8 cellular contexts compared by ENCODE assay signal in the genomic region with DNA sequence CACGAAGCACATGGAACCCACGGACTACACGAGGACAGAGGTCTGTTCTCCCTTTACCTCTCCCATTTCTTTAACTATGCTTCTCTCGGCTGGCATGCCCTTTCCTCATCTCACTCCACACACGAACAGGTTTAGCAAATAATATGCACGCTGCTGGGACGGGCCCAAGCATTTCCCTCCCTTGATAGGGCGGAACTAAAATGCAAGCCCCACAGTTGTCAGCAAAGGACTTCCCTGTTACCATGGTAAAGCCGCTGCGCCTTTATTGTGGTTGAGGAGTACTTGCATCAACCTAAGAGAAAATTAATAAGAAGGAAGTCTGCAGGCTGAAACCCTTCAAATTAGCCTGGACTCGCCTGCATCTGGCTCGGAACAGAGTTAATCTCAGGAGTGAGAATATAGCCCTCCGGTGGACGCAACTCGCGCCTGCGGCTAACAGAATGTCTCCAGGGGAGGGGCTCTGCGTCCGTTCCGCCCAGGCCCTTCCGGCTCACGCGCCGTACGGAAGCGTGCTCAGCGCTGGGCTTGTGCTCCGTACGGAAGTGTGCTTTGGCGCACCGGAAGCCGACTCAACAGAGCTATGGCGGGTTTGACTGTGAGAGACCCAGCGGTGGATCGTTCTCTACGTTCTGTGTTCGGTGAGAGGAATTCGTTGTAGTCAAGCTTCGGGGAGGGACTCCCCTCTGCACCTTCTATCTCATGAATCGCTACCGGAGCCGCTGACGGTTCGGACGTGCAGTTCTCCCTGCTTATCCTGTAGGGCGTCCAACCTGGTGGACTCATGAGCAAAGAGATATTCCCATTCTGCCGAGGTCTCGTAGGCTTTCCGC. TPM values are rescaled to one million over a fixed set of nuclear protein-coding genes. Genes with fewer than 3 reads are reported as not detected.
DNase-seq lines count a peak whose midpoint lies in the region; ATAC-seq and TF ChIP-seq lines count a peak whose summit lies in the region.

A gene with protein sequence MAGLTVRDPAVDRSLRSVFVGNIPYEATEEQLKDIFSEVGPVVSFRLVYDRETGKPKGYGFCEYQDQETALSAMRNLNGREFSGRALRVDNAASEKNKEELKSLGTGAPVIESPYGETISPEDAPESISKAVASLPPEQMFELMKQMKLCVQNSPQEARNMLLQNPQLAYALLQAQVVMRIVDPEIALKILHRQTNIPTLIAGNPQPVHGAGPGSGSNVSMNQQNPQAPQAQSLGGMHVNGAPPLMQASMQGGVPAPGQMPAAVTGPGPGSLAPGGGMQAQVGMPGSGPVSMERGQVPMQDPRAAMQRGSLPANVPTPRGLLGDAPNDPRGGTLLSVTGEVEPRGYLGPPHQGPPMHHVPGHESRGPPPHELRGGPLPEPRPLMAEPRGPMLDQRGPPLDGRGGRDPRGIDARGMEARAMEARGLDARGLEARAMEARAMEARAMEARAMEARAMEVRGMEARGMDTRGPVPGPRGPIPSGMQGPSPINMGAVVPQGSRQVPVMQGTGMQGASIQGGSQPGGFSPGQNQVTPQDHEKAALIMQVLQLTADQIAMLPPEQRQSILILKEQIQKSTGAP (plus strand): TSS at position 555 of the 830 bp plus-strand sequence. CDS start 26 bp downstream, at position 581.

- peak within 1 kb of the TSS; percentile 99 for H3K27ac Mint-ChIP-seq in activated CD4-positive, alpha-beta T cell treated with anti-CD3 and anti-CD28 coated beads for 36 hours

- ATAC-seq in HG03439 (IDR thresholded peaks at IDR 0.05; ENCODE audit: unreplicated experiment) (peak; percentile 99), left colon (peak; percentile 97)
- ATAC-seq in activated CD4-positive, alpha-beta T cell treated with anti-CD3 and anti-CD28 coated beads for 36 hours: peak; percentile 98

- 0 out of 2 replicates have a peak, but pooled peaks have one; percentile 9 for TF ChIP-seq CTCF in BJ (IDR thresholded peaks at IDR 0.05; ENCODE audit: insufficient read depth, low read depth, low read length)

- H3K4me3 Mint-ChIP-seq in activated CD4-positive, alpha-beta T cell treated with anti-CD3 and anti-CD28 coated beads for 36 hours: peak within 1 kb of the TSS; percentile 93

- peaks cover 2% of the 10 kb centered on the region for H3K27me3 Mint-ChIP-seq in activated CD4-positive, alpha-beta T cell treated with anti-CD3 and anti-CD28 coated beads for 36 hours

- intact Hi-C loops in activated CD4-positive, alpha-beta T cell treated with anti-CD3 and anti-CD28 coated beads for 36 hours (cut with DNase I, micrococcal nuclease): loop anchor here (1.0 to 5.0 kb wide), 7 partner anchors 9 to 1113 kb away; a partner anchor contains a TSS
- intact Hi-C loops in left colon (cut with DNase I, micrococcal nuclease): no loop called here

- H3K36me3 ChIP-seq in BJ (ENCODE audit: control insufficient read depth, insufficient read depth, low read length): 0 out of 2 replicates have a peak, but pooled peaks cover 2% of the 10 kb centered on the region

- DNase-seq in BJ (ENCODE audit: low read depth) (peak; percentile 19), GM19238 (ENCODE audit: insufficient read length, low spot score) (peak; percentile 45), NCI-H510A (lab: John Stamatoyannopoulos, UW) (peak; percentile 72), left colon (peak; percentile 77 to 85)
- peak; percentile 89 for DNase-seq in activated CD4-positive, alpha-beta T cell treated with anti-CD3 and anti-CD28 coated beads for 36 hours
- DNase-seq in stimulated activated CD4-positive, alpha-beta T cell treated with anti-CD3 and anti-CD28 coated beads, Interleukin-1b, Interleukin-23, amount 100 ng/mL, for 4 hours (ENCODE audit: low read depth in 2 of 2): peak; percentile 60 to 64

- CTCF ChIA-PET in BJ (lab: Yijun Ruan, JAX): no interaction called here
- CTCF ChIA-PET in activated CD4-positive, alpha-beta T cell treated with anti-CD3 and anti-CD28 coated beads for 36 hours (lab: Charles Lee): interaction anchor here (0.8 to 2.0 kb wide), 2 partner anchors 10 to 984 kb away, joined by 3 to 7 read pairs; no protein-coding TSS in a partner anchor

- peak within 1 kb of the TSS; percentile 62 for H3K4me3 ChIP-seq in BJ (ENCODE audit: low read depth, low read length)

- peaks cover 19% of the 10 kb centered on the region for H3K36me3 Mint-ChIP-seq in activated CD4-positive, alpha-beta T cell treated with anti-CD3 and anti-CD28 coated beads for 36 hours (ENCODE audit: low read depth)

- peaks cover 8% of the 10 kb centered on the region for H3K4me1 Mint-ChIP-seq in activated CD4-positive, alpha-beta T cell treated with anti-CD3 and anti-CD28 coated beads for 36 hours

- H3K27me3 ChIP-seq in BJ (ENCODE audit: control insufficient read depth, insufficient read depth, low read length): no peaks in the 10 kb centered on the region

- POLR2A ChIA-PET in BJ (lab: Charles Lee): no interaction called here
- POLR2A ChIA-PET in activated CD4-positive, alpha-beta T cell treated with anti-CD3 and anti-CD28 coated beads for 36 hours (lab: Charles Lee): interaction anchor here (0.8 kb wide), 1 partner anchor 10 kb away, joined by 4 read pairs; no protein-coding TSS in a partner anchor

- H3K27ac ChIP-seq in cingulate gyrus (ENCODE audit: low read depth, low read length): peak within 1 kb of the TSS; percentile 11

- H3K9me3 Mint-ChIP-seq in activated CD4-positive, alpha-beta T cell treated with anti-CD3 and anti-CD28 coated beads for 36 hours (ENCODE audit: low read depth): peaks cover 2% of the 10 kb centered on the region

RNA-seq across cellular contexts. Expression of the gene that starts here (rescaled TPM):
- 20.4 and 21.4 TPM in 2 replicates for polyA plus RNA-seq in BJ (2011; rRNA removed)
- 7.3 and 13.0 TPM in 2 replicates for polyA minus RNA-seq in BJ (2011; rRNA and poly(A)+ RNA removed)
- 10 to 100 TPM; 53.8 to 54.3 TPM for total RNA-seq in activated CD4-positive, alpha-beta T cell treated with anti-CD3 and anti-CD28 coated beads for 36 hours
- 10 to 100 TPM; 23.9 to 26.5 TPM for total RNA-seq in left colon

Comparison
In these comparisons a context has a peak if more than half of its experiments do, and no peak if none do; other contexts are left out.
1. Peak in every context shown above with its lines: DNase-seq, ATAC-seq, H3K4me3 ChIP-seq and H3K27ac ChIP-seq.
2. DNase-seq: peak in every context shown above with its lines; median percentile 89 in activated CD4-positive, alpha-beta T cell treated with anti-CD3 and anti-CD28 coated beads for 36 hours; 81 in left colon; 72 in NCI-H510A; 62 in stimulated activated CD4-positive, alpha-beta T cell treated with anti-CD3 and anti-CD28 coated beads, Interleukin-1b, Interleukin-23, amount 100 ng/mL, for 4 hours; 45 in GM19238; 19 in BJ.
3. intact Hi-C loops: an anchor here in activated CD4-positive, alpha-beta T cell treated with anti-CD3 and anti-CD28 coated beads for 36 hours (1.0 to 5.0 kb wide); none called in left colon.